17 cellular contexts compared by ENCODE assay signal in genomic region chr1:56202743-56203142, GRCh38.
DNase-seq lines count a peak whose midpoint lies in the region; ATAC-seq and TF ChIP-seq lines count a peak whose summit lies in the region.
"Had no signal": no experiment of that assay in that cellular context is flagged by ENCODE, and none has a peak within 500 bp of the region (broad histone marks: within the 10 kb centered on the region; RNA-seq: fewer than 3 reads in every experiment).

No MANE protein-coding gene starts in this region.

- H3K4me3 Mint-ChIP-seq in nephron: no peak overlapping the region
- H3K4me3 Mint-ChIP-seq in natural killer cell treated with Interleukin-12 subunit alpha and Interleukin-12 subunit beta and Interleukin-15 and Interleukin-18, amount 100 ng/mL, for 72 hours: no peak overlapping the region
- H3K4me3 Mint-ChIP-seq: B cell, H9 had no signal

- H3K4me3 ChIP-seq in DND-41 (ENCODE audit: low read depth in 1 of 2, low read length in 2 of 2): no peak overlapping the region
- no peak overlapping the region for H3K4me3 ChIP-seq in fibroblast of the aortic adventitia (ENCODE audit: low read depth, low read length)
- H3K4me3 ChIP-seq: GM23248, Peyer's patch, SJCRH30 had no signal

- H3K36me3 ChIP-seq in DND-41 (ENCODE audit: insufficient read depth, low read length): no peaks in the 10 kb centered on the region
- H3K36me3 ChIP-seq: Peyer's patch, SJCRH30 had no signal

- H3K4me1 Mint-ChIP-seq in nephron: peaks cover 44% of the 10 kb centered on the region
- H3K4me1 Mint-ChIP-seq in natural killer cell treated with Interleukin-12 subunit alpha and Interleukin-12 subunit beta and Interleukin-15 and Interleukin-18, amount 100 ng/mL, for 72 hours (ENCODE audit: low read depth in 2 of 2): no peaks in the 10 kb centered on the region
- H3K4me1 Mint-ChIP-seq: B cell had no signal

- H3K27me3 ChIP-seq in DND-41 (ENCODE audit: insufficient read depth, low read length, poor library complexity): no peaks in the 10 kb centered on the region
- H3K27me3 ChIP-seq: Peyer's patch, SJCRH30 had no signal

- peaks cover 7% of the 10 kb centered on the region for H3K27me3 Mint-ChIP-seq in nephron (ENCODE audit: low read depth)
- H3K27me3 Mint-ChIP-seq in natural killer cell treated with Interleukin-12 subunit alpha and Interleukin-12 subunit beta and Interleukin-15 and Interleukin-18, amount 100 ng/mL, for 72 hours: peaks cover 3 to 9% of the 10 kb centered on the region in 2 donors

- H3K9me3 ChIP-seq in DND-41 (ENCODE audit: insufficient read depth, low read length, severe bottlenecking): peaks cover 3% of the 10 kb centered on the region
- H3K9me3 ChIP-seq: Peyer's patch, SJCRH30 had no signal

- no peak overlapping the region for H3K9ac ChIP-seq in DND-41 (ENCODE audit: low read depth, low read length)
- H3K9ac ChIP-seq: GM23248 had no signal

- H2AFZ ChIP-seq in DND-41 (ENCODE audit: low read depth, low read length): 0 out of 2 replicates have a peak overlapping the region, but pooled peaks have one; percentile 52
- H2AFZ ChIP-seq: GM23248 had no signal

- H3K36me3 Mint-ChIP-seq in nephron (ENCODE audit: low read depth): no peaks in the 10 kb centered on the region
- no peaks in the 10 kb centered on the region for H3K36me3 Mint-ChIP-seq in natural killer cell treated with Interleukin-12 subunit alpha and Interleukin-12 subunit beta and Interleukin-15 and Interleukin-18, amount 100 ng/mL, for 72 hours

- peak overlapping the region; percentile 61 to 89 (median 77) for H3K27ac Mint-ChIP-seq in nephron
- no peak overlapping the region for H3K27ac Mint-ChIP-seq in natural killer cell treated with Interleukin-12 subunit alpha and Interleukin-12 subunit beta and Interleukin-15 and Interleukin-18, amount 100 ng/mL, for 72 hours
- H3K27ac Mint-ChIP-seq: B cell, H9 had no signal

- H3K79me2 ChIP-seq in DND-41 (ENCODE audit: insufficient read depth, low read length): no peaks in the 10 kb centered on the region

- TF ChIP-seq CTCF in DND-41 (IDR thresholded peaks at IDR 0.05; ENCODE audit: borderline replicate concordance, extremely low read depth, low read length, poor library complexity, severe bottlenecking): no peak
- no peak for TF ChIP-seq CTCF in fibroblast of the aortic adventitia (IDR thresholded peaks at IDR 0.05; ENCODE audit: insufficient read depth, low read length)
- TF ChIP-seq CTCF in nephron (IDR thresholded peaks at IDR 0.05; ENCODE audit: unreplicated experiment in 3 of 3): no peak

- peaks cover 7% of the 10 kb centered on the region for H3K9me3 Mint-ChIP-seq in nephron
- no peaks in the 10 kb centered on the region for H3K9me3 Mint-ChIP-seq in natural killer cell treated with Interleukin-12 subunit alpha and Interleukin-12 subunit beta and Interleukin-15 and Interleukin-18, amount 100 ng/mL, for 72 hours

- peaks cover 25% of the 10 kb centered on the region for H3K4me1 ChIP-seq in DND-41 (ENCODE audit: insufficient read depth, low read length)
- H3K4me1 ChIP-seq: Peyer's patch had no signal

- no peak overlapping the region for H3K4me2 ChIP-seq in DND-41 (ENCODE audit: insufficient read depth, low read length)

- no peak for ATAC-seq in DND-41 (ENCODE audit: insufficient read depth, low read depth)
- no peak for ATAC-seq in GM18873 (IDR thresholded peaks at IDR 0.05; ENCODE audit: low FRiP score, unreplicated experiment)
- ATAC-seq in natural killer cell treated with Interleukin-12 subunit alpha and Interleukin-12 subunit beta and Interleukin-15 and Interleukin-18, amount 100 ng/mL, for 72 hours: no peak

- DNase-seq in DND-41: no peak
- DNase-seq in NCI-H82 treated with DMSO at 0.1 percent for 48 hours (lab: John Stamatoyannopoulos, UW; ENCODE audit: unreplicated experiment): peak; percentile 39
- peak; percentile 65 for DNase-seq in fibroblast of the aortic adventitia (ENCODE audit: low read depth)
- no peak for DNase-seq in D341Med (ENCODE audit: low spot score)
- DNase-seq in natural killer cell treated with Interleukin-12 subunit alpha and Interleukin-12 subunit beta and Interleukin-15 and Interleukin-18, amount 100 ng/mL, for 72 hours (ENCODE audit: low spot score): no peak
- DNase-seq in iPS-NIHi11 (ENCODE audit: low spot score): no peak
- DNase-seq: GM23248, H9, KBM-7, NCI-H1092, NCI-H1436 treated with DMSO at 0.1 percent for 48 hours, NCI-H1930, Peyer's patch, SJCRH30 had no signal

- peak overlapping the region; percentile 43; the same call in 1 of the 2 replicates for H3K27ac ChIP-seq in DND-41 (ENCODE audit: low read length)
- H3K27ac ChIP-seq: GM23248, Peyer's patch, SJCRH30 had no signal

- H4K20me1 ChIP-seq in DND-41 (ENCODE audit: insufficient read depth, low read length): no peaks in the 10 kb centered on the region

Comparison
In these comparisons a context has a peak if more than half of its experiments do, and no peak if none do; other contexts are left out.
1. DNase-seq: peak in NCI-H82 treated with DMSO at 0.1 percent for 48 hours (single experiment) and fibroblast of the aortic adventitia (single experiment); none in DND-41 (single experiment), D341Med (single experiment), natural killer cell treated with Interleukin-12 subunit alpha and Interleukin-12 subunit beta and Interleukin-15 and Interleukin-18, amount 100 ng/mL, for 72 hours (single experiment) and iPS-NIHi11 (single experiment).
2. H3K27ac Mint-ChIP-seq: peak in nephron (3 of 3); none in natural killer cell treated with Interleukin-12 subunit alpha and Interleukin-12 subunit beta and Interleukin-15 and Interleukin-18, amount 100 ng/mL, for 72 hours (0 of 2).